ENCODE assay signal across 12 cellular contexts in the genomic region with DNA sequence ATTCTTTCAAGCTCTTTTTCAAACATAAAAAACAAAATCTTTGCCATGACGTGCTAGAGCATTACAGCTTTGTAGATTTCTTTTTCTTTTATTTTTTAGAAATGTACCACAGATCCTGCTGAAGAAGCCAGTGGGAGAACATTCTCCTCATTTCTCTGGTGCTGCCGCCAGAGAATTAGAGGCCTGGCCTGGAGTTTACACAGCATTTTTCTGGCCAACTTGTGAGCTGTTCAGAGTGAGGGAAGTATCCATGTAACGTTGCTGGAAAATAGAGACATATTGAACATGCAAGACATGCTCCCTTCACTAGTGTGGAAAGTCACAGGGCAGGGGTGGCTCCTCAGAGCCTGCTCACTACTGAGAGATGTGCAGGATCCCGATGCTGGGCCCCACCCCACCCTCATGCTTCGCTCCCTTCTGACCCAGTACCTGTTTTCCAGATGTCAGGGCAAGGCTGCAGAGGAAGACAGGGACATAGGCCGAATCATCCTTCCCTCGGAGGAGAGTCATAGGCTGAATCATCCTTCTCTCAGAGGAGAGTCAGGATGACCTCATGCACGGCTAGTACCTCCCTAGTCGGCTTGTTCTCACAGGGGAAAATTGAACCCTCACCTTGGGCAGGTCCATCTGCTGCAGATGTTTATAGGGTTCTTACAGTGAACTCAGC.
DNase-seq lines count a peak whose midpoint lies in the region; ATAC-seq and TF ChIP-seq lines count a peak whose summit lies in the region.
"Had no signal": no experiment of that assay in that cellular context is flagged by ENCODE, and none has a peak within 500 bp of the region (broad histone marks: within the 10 kb centered on the region; RNA-seq: fewer than 3 reads in every experiment).

No MANE protein-coding gene starts in this region.

- no peaks in the 10 kb centered on the region for H3K27me3 ChIP-seq in PC-9 (ENCODE audit: insufficient read depth, low read depth)

- H3K36me3 Mint-ChIP-seq in stimulated activated effector memory CD8-positive, alpha-beta T cell treated with anti-CD3 and anti-CD28 coated beads, Interleukin-12 subunit alpha, Interleukin-12 subunit beta, amount 100 ng/mL, for 72 hours = no peaks in the 10 kb centered on the region
- no peaks in the 10 kb centered on the region for H3K36me3 Mint-ChIP-seq in activated CD4-positive, alpha-beta memory T cell treated with anti-CD3 and anti-CD28 coated beads for 36 hours

- TF ChIP-seq CTCF in PC-9 (conservative IDR thresholded peaks at IDR 0.05) (no peak), fibroblast of pulmonary artery (IDR thresholded peaks at IDR 0.05; ENCODE audit: low read length, missing control alignments) (no peak)

- peaks cover 4% of the 10 kb centered on the region; the same call in 1 of the 2 replicates for H3F3A ChIP-seq in PC-9 (ENCODE audit: insufficient read depth, low read depth)

- no TSS peak for BruUV-seq in PC-9 (replicated peaks; lab: Mats Ljungman, UMichigan)

- no peak overlapping the region for H3K4me3 ChIP-seq in PC-9
- H3K4me3 ChIP-seq in fibroblast of pulmonary artery (replicated peaks; ENCODE audit: low read depth, low read length) = no peak overlapping the region

- no peak overlapping the region for H3K27ac Mint-ChIP-seq in stimulated activated effector memory CD8-positive, alpha-beta T cell treated with anti-CD3 and anti-CD28 coated beads, Interleukin-12 subunit alpha, Interleukin-12 subunit beta, amount 100 ng/mL, for 72 hours
- no peak overlapping the region for H3K27ac Mint-ChIP-seq in activated CD4-positive, alpha-beta memory T cell treated with anti-CD3 and anti-CD28 coated beads for 36 hours
- H3K27ac Mint-ChIP-seq: dendritic cell treated with granulocyte-macrophage colony-stimulating factor and Interleukin-4, amounts not matched to agents 40 ng/mL and 50 ng/mL, for 4 days had no signal

- no peaks in the 10 kb centered on the region for H3K4me1 Mint-ChIP-seq in stimulated activated effector memory CD8-positive, alpha-beta T cell treated with anti-CD3 and anti-CD28 coated beads, Interleukin-12 subunit alpha, Interleukin-12 subunit beta, amount 100 ng/mL, for 72 hours
- no peaks in the 10 kb centered on the region for H3K4me1 Mint-ChIP-seq in activated CD4-positive, alpha-beta memory T cell treated with anti-CD3 and anti-CD28 coated beads for 36 hours (ENCODE audit: low read depth)

- CTCF ChIA-PET in PC-9 (lab: Charles Lee) = no interaction called here
- CTCF ChIA-PET in activated CD4-positive, alpha-beta memory T cell treated with anti-CD3 and anti-CD28 coated beads for 36 hours (lab: Charles Lee) = no interaction called here

- H3K9me2 ChIP-seq in PC-9 (ENCODE audit: insufficient read depth) = no peaks in the 10 kb centered on the region

- H3K4me2 ChIP-seq in PC-9 = peak overlapping the region; percentile 21

- H3K9me3 ChIP-seq in PC-9 (ENCODE audit: insufficient read depth, low read depth) = peaks cover 11% of the 10 kb centered on the region; the same call in 1 of the 2 replicates

- H3K9me3 Mint-ChIP-seq in stimulated activated effector memory CD8-positive, alpha-beta T cell treated with anti-CD3 and anti-CD28 coated beads, Interleukin-12 subunit alpha, Interleukin-12 subunit beta, amount 100 ng/mL, for 72 hours = no peaks in the 10 kb centered on the region
- H3K9me3 Mint-ChIP-seq in activated CD4-positive, alpha-beta memory T cell treated with anti-CD3 and anti-CD28 coated beads for 36 hours = peaks cover 4% of the 10 kb centered on the region
- H3K9me3 Mint-ChIP-seq: dendritic cell treated with granulocyte-macrophage colony-stimulating factor and Interleukin-4, amounts not matched to agents 40 ng/mL and 50 ng/mL, for 4 days had no signal

- H3K4me1 ChIP-seq in PC-9 (replicated peaks; ENCODE audit: insufficient read depth) = peaks cover 30% of the 10 kb centered on the region

- H3K79me2 ChIP-seq in PC-9 (ENCODE audit: low read depth) = no peaks in the 10 kb centered on the region

- no peak overlapping the region for H3K4me3 Mint-ChIP-seq in stimulated activated effector memory CD8-positive, alpha-beta T cell treated with anti-CD3 and anti-CD28 coated beads, Interleukin-12 subunit alpha, Interleukin-12 subunit beta, amount 100 ng/mL, for 72 hours
- no peak overlapping the region for H3K4me3 Mint-ChIP-seq in activated CD4-positive, alpha-beta memory T cell treated with anti-CD3 and anti-CD28 coated beads for 36 hours
- H3K4me3 Mint-ChIP-seq: dendritic cell treated with granulocyte-macrophage colony-stimulating factor and Interleukin-4, amounts not matched to agents 40 ng/mL and 50 ng/mL, for 4 days had no signal

- intact Hi-C loops in PC-9 (cut with micrococcal nuclease; ENCODE audit: unreplicated experiment) = no loop called here
- intact Hi-C loops in activated CD4-positive, alpha-beta memory T cell treated with anti-CD3 and anti-CD28 coated beads for 36 hours (cut with micrococcal nuclease) = no loop called here

- H4K20me1 ChIP-seq in PC-9 (ENCODE audit: insufficient read depth) = no peaks in the 10 kb centered on the region

- DNase-seq in EL (peak; percentile 71), PC-9 (peak in 1 of 2 experiments; percentile 61), fibroblast of pulmonary artery (ENCODE audit: low read depth) (peak; percentile 11), NCI-H2196 treated with DMSO at 0.1 percent for 48 hours (lab: John Stamatoyannopoulos, UW; ENCODE audit: unreplicated experiment) (no peak), COR-L47 (lab: John Stamatoyannopoulos, UW) (no peak), LoVo (ENCODE audit: low spot score) (no peak)
- DNase-seq in stimulated activated effector memory CD8-positive, alpha-beta T cell treated with anti-CD3 and anti-CD28 coated beads, Interleukin-12 subunit alpha, Interleukin-12 subunit beta, amount 100 ng/mL, for 72 hours (ENCODE audit: low spot score in 2 of 2) = no peak
- DNase-seq in activated CD4-positive, alpha-beta memory T cell treated with anti-CD3 and anti-CD28 coated beads for 36 hours = no peak
- DNase-seq: Kasumi-1, NCI-H2107, T-helper 1 cell had no signal

- H3K27me3 Mint-ChIP-seq in activated CD4-positive, alpha-beta memory T cell treated with anti-CD3 and anti-CD28 coated beads for 36 hours = no peaks in the 10 kb centered on the region
- H3K27me3 Mint-ChIP-seq: dendritic cell treated with granulocyte-macrophage colony-stimulating factor and Interleukin-4, amounts not matched to agents 40 ng/mL and 50 ng/mL, for 4 days had no signal

- POLR2A ChIA-PET in PC-9 (lab: Charles Lee; ENCODE audit: unreplicated experiment) = no interaction called here
- POLR2A ChIA-PET in activated CD4-positive, alpha-beta memory T cell treated with anti-CD3 and anti-CD28 coated beads for 36 hours (lab: Charles Lee) = no interaction called here

- H3K36me3 ChIP-seq in PC-9 (ENCODE audit: low read depth) = no peaks in the 10 kb centered on the region

- ATAC-seq in stimulated activated effector memory CD8-positive, alpha-beta T cell treated with anti-CD3 and anti-CD28 coated beads, Interleukin-12 subunit alpha, Interleukin-12 subunit beta, amount 100 ng/mL, for 72 hours = peak; percentile 29

- H3K27ac ChIP-seq in PC-9 = peak overlapping the region; percentile 57

- H2AFZ ChIP-seq in PC-9 = peak overlapping the region; percentile 35

Comparison
In these comparisons a context has a peak if more than half of its experiments do, and no peak if none do; other contexts are left out.
1. DNase-seq: peak in EL (single experiment) and fibroblast of pulmonary artery (single experiment); none in stimulated activated effector memory CD8-positive, alpha-beta T cell treated with anti-CD3 and anti-CD28 coated beads, Interleukin-12 subunit alpha, Interleukin-12 subunit beta, amount 100 ng/mL, for 72 hours (0 of 2), NCI-H2196 treated with DMSO at 0.1 percent for 48 hours (single experiment), COR-L47 (single experiment), LoVo (single experiment) and activated CD4-positive, alpha-beta memory T cell treated with anti-CD3 and anti-CD28 coated beads for 36 hours (single experiment).